1 cellular context compared by ENCODE assay signal in genomic region chrX:2325076-2325784, GRCh38.
TF ChIP-seq lines count a peak whose summit lies in the region.

No MANE protein-coding gene starts in this region.

TF ChIP-seq in HepG2, 621 proteins besides CTCF, POLR2A, EP300 and RAD21 (continued from another document):
- TF ChIP-seq HNF1B (CRISPR knock-in tag; IDR thresholded peaks at IDR 0.05), result no peak
